33 cellular contexts compared by ENCODE assay signal in the genomic region with DNA sequence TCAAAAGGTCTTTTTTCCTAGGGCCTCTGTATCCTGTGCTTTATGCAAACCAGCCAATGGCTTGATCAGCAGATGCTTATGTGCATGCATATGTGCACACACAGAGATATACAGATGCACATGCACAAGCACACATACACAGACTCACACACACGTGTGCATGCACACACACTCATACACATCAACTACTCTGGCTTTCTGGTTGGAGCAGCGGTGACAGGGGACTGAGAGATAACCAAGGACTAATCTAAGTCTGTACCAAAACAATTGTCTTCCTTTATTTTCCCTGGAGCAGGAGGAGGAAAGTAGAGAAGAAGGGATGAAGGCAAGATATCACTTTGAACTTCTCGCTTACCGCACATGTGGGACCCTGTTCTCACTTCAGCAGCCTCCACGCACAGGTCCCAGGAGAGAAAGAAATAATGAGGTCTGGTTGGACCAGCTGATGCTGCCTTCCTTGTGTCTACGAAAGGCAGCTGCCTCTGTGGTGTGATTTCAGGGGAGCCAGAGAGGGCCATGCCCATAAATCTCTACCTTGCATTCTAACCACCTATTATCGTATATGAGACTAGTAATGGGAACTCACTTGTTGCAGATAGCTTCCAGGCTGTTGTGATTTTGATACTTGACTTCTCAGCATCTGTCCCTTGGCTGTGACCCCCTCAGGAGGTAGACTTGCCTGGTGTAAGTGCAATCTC.
"Had no signal": no experiment of that assay in that cellular context is flagged by ENCODE, and none has a peak within 500 bp of the region (broad histone marks: within the 10 kb centered on the region; RNA-seq: fewer than 3 reads in every experiment).

No MANE protein-coding gene starts in this region.

- ATAC-seq: activated CD8-positive, alpha-beta T cell treated with anti-CD3 and anti-CD28 coated beads for 36 hours; activated naive CD4-positive, alpha-beta T cell treated with anti-CD3 and anti-CD28 coated beads, Interleukin-2, amount 50 U/mL, for 72 hours; activated T-cell treated with anti-CD3 and anti-CD28 coated beads, Interleukin-2, amount 50 U/mL, for 4 hours; activated T-cell treated with anti-CD3 and anti-CD28 coated beads, Interleukin-2, amount 50 U/mL, for 72 hours; activated T-helper 17 cell treated with anti-CD3 and anti-CD28 coated beads, Interleukin-2, amount 50 U/mL, for 72 hours; body of pancreas; T-cell had no signal

- H3K9me3 Mint-ChIP-seq: activated B cell treated with CpG ODN at 0.5 μM for 24 hours; activated CD4-positive, alpha-beta T cell treated with anti-CD3 and anti-CD28 coated beads, Interleukin-2, amount 10 ng/mL, durations not matched to agents 7 days and 5 days; activated T-helper 1 cell treated with anti-CD3 and anti-CD28 coated beads, Interleukin-12 subunit alpha, Interleukin-12 subunit beta, Interleukin-2, Interleukin-4 antibody, amounts not matched to agents 30 ng/mL and 10 ng/mL and 1 ng/mL, durations not matched to agents 14 hours and 24 hours and 36 hours; activated T-helper 17 cell treated with anti-CD3 and anti-CD28 coated beads, Interleukin-2, amount 50 U/mL, for 72 hours; T-helper 2 cell treated with Interferon-gamma antibody and Interleukin-4, amounts not matched to agents 5 μg/mL and 100 μg/mL, for 36 hours had no signal

- H3K36me3 Mint-ChIP-seq: activated CD4-positive, alpha-beta memory T cell treated with anti-CD3 and anti-CD28 coated beads for 36 hours; activated naive CD8-positive, alpha-beta T cell treated with anti-CD3 and anti-CD28 coated beads for 36 hours; T-cell had no signal

- H3K4me3 Mint-ChIP-seq: activated B cell treated with CpG ODN at 0.5 μM for 24 hours; activated CD4-positive, alpha-beta memory T cell treated with anti-CD3 and anti-CD28 coated beads for 36 hours; activated CD4-positive, alpha-beta T cell treated with anti-CD3 and anti-CD28 coated beads, Interleukin-2, amount 10 ng/mL, durations not matched to agents 7 days and 5 days; activated CD8-positive, alpha-beta T cell treated with anti-CD3 and anti-CD28 coated beads for 36 hours; activated naive CD4-positive, alpha-beta T cell treated with anti-CD3 and anti-CD28 coated beads for 36 hours; activated naive CD8-positive, alpha-beta T cell treated with anti-CD3 and anti-CD28 coated beads for 36 hours; activated T-cell treated with anti-CD3 and anti-CD28 coated beads, Interleukin-2, amount 50 U/mL, for 4 hours; activated T-cell treated with anti-CD3 and anti-CD28 coated beads, Interleukin-2, amount 50 U/mL, for 72 hours; activated T-helper 1 cell treated with anti-CD3 and anti-CD28 coated beads, Interleukin-12 subunit alpha, Interleukin-12 subunit beta, Interleukin-2, Interleukin-4 antibody, amounts not matched to agents 30 ng/mL and 10 ng/mL and 1 ng/mL, durations not matched to agents 14 hours and 24 hours and 36 hours; activated T-helper 17 cell treated with anti-CD3 and anti-CD28 coated beads, Interleukin-2, amount 50 U/mL, for 72 hours; T-cell; T-helper 2 cell treated with Interferon-gamma antibody and Interleukin-4, amounts not matched to agents 5 μg/mL and 100 μg/mL, for 36 hours had no signal

- H3K27ac ChIP-seq: adrenal gland, body of pancreas, brain microvascular endothelial cell, breast epithelium, VCaP had no signal

- H3K36me3 ChIP-seq: adrenal gland, brain microvascular endothelial cell, breast epithelium had no signal

- H3K27me3 ChIP-seq: body of pancreas, brain microvascular endothelial cell had no signal

- H3K27ac Mint-ChIP-seq: activated B cell treated with CpG ODN at 0.5 μM for 24 hours; activated CD4-positive, alpha-beta memory T cell treated with anti-CD3 and anti-CD28 coated beads for 36 hours; activated CD4-positive, alpha-beta T cell treated with anti-CD3 and anti-CD28 coated beads, Interleukin-2, amount 10 ng/mL, durations not matched to agents 7 days and 5 days; activated CD8-positive, alpha-beta T cell treated with anti-CD3 and anti-CD28 coated beads for 36 hours; activated naive CD4-positive, alpha-beta T cell treated with anti-CD3 and anti-CD28 coated beads for 36 hours; activated naive CD4-positive, alpha-beta T cell treated with anti-CD3 and anti-CD28 coated beads, Interleukin-2, amount 50 U/mL, for 72 hours; activated naive CD8-positive, alpha-beta T cell treated with anti-CD3 and anti-CD28 coated beads for 36 hours; activated T-cell treated with anti-CD3 and anti-CD28 coated beads, Interleukin-2, amount 50 U/mL, for 72 hours; activated T-helper 1 cell treated with anti-CD3 and anti-CD28 coated beads, Interleukin-12 subunit alpha, Interleukin-12 subunit beta, Interleukin-2, Interleukin-4 antibody, amounts not matched to agents 30 ng/mL and 10 ng/mL and 1 ng/mL, durations not matched to agents 14 hours and 24 hours and 36 hours; activated T-helper 17 cell treated with anti-CD3 and anti-CD28 coated beads, Interleukin-2, amount 50 U/mL, for 72 hours; T-cell; T-helper 2 cell treated with Interferon-gamma antibody and Interleukin-4, amounts not matched to agents 5 μg/mL and 100 μg/mL, for 36 hours had no signal

- DNase-seq: activated B cell treated with CpG ODN at 0.5 μM for 24 hours; activated CD4-positive, alpha-beta memory T cell treated with anti-CD3 and anti-CD28 coated beads for 36 hours; activated CD4-positive, alpha-beta T cell treated with anti-CD3 and anti-CD28 coated beads for 4 hours; activated CD4-positive, alpha-beta T cell treated with anti-CD3 and anti-CD28 coated beads, Interleukin-2, amount 10 ng/mL, durations not matched to agents 7 days and 5 days; activated CD4-positive, CD25-positive, alpha-beta regulatory T cell treated with anti-CD3 and anti-CD28 coated beads, Interleukin-2, amount 50 U/mL, for 72 hours; activated CD8-positive, alpha-beta memory T cell treated with anti-CD3 and anti-CD28 coated beads, Interleukin-2, amount 50 U/mL, for 4 hours; activated CD8-positive, alpha-beta T cell treated with anti-CD3 and anti-CD28 coated beads for 36 hours; activated effector memory CD4-positive, alpha-beta T cell treated with anti-CD3 and anti-CD28 coated beads, Interleukin-2, amount 50 U/mL, for 16 hours; activated gamma-delta T cell treated with Interleukin-2 at 50 U/mL for 16 hours; activated naive CD4-positive, alpha-beta T cell; activated naive CD4-positive, alpha-beta T cell treated with anti-CD3 and anti-CD28 coated beads for 36 hours; activated naive CD4-positive, alpha-beta T cell treated with anti-CD3 and anti-CD28 coated beads, Interleukin-2, amount 50 U/mL, for 16 hours; activated naive CD8-positive, alpha-beta T cell treated with anti-CD3 and anti-CD28 coated beads for 36 hours; activated T-cell treated with anti-CD3 and anti-CD28 coated beads for 4 hours; activated T-cell treated with anti-CD3 and anti-CD28 coated beads, Interleukin-2, amount 50 U/mL, for 1 hour; activated T-cell treated with anti-CD3 and anti-CD28 coated beads, Interleukin-2, amount 50 U/mL, for 4 hours; activated T-cell treated with anti-CD3 and anti-CD28 coated beads, Interleukin-2, amount 50 U/mL, for 72 hours; adrenal gland; amniotic stem cell; aorta; body of pancreas; brain microvascular endothelial cell; central memory CD4-positive, alpha-beta T cell; SW 1271; T-cell; T-helper 2 cell; T-helper 9 cell had no signal

- H3K4me1 ChIP-seq: adrenal gland, body of pancreas, breast epithelium had no signal

- H3K4me3 ChIP-seq: adrenal gland, body of pancreas, breast epithelium had no signal

- H3K9me3 ChIP-seq: body of pancreas, breast epithelium had no signal

- H3K4me1 Mint-ChIP-seq: activated B cell treated with CpG ODN at 0.5 μM for 24 hours; activated CD4-positive, alpha-beta T cell treated with anti-CD3 and anti-CD28 coated beads, Interleukin-2, amount 10 ng/mL, durations not matched to agents 7 days and 5 days; activated naive CD8-positive, alpha-beta T cell treated with anti-CD3 and anti-CD28 coated beads for 36 hours; activated T-helper 17 cell treated with anti-CD3 and anti-CD28 coated beads, Interleukin-2, amount 50 U/mL, for 72 hours; T-cell had no signal

- H3K27me3 Mint-ChIP-seq: activated B cell treated with CpG ODN at 0.5 μM for 24 hours; activated CD4-positive, alpha-beta T cell treated with anti-CD3 and anti-CD28 coated beads, Interleukin-2, amount 10 ng/mL, durations not matched to agents 7 days and 5 days had no signal
